ENCODE assay signal across 1 cellular context in the genomic region with DNA sequence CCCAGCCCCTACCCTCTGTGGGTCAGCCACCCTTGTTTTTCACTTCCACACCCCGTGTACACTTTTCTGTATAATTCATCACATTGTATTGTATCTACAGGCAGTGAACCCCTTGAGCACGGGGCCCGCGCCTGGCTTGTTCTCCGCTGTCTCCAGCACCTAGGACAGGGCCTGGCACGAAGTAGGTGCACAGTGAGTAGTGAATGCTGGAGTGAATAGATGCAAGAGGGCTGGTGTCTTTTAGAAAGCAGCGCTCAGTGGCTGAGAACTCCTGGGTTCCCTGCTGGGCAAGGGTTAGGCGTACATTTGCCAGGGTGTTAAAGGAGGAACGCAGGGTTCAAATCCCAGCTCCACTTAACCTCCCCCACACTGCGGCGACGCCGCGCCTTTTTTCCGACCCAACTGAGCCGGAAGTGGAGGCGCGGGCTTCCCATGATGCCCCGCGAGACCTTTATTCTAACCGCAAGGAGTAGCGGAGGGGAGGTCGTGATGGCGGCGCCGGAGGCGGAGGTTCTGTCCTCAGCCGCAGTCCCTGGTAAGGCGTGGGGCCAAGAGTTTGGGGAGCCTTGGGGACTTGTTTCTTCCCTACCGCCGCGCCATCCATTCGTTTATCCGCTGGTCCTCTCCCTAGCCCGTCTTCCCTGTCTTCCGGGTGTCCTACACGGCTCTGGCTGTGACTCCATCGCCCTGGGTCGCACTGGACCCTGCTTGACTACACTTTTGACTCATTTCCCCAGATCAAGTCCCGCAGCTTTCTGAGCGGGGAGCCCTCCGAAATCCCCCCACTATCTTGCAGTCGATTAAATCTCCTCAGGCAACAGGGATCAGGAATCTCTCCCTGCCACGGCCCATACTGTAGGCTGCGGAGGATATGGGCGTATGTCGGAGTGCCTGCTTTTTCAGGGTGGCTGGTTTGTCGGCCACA.
A peak's percentile ranks its signal among the peaks of the same experiment; 100 is the strongest.
TF ChIP-seq lines count a peak whose summit lies in the region.

A gene with protein sequence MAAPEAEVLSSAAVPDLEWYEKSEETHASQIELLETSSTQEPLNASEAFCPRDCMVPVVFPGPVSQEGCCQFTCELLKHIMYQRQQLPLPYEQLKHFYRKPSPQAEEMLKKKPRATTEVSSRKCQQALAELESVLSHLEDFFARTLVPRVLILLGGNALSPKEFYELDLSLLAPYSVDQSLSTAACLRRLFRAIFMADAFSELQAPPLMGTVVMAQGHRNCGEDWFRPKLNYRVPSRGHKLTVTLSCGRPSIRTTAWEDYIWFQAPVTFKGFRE (plus strand): TSS at position 454 of the 925 bp plus-strand sequence. CDS start 36 bp downstream, at position 490.

TF ChIP-seq in HepG2, 621 proteins besides CTCF, POLR2A, EP300 and RAD21 (continued from another document and continues in another):
- TF ChIP-seq, protein P1, sequence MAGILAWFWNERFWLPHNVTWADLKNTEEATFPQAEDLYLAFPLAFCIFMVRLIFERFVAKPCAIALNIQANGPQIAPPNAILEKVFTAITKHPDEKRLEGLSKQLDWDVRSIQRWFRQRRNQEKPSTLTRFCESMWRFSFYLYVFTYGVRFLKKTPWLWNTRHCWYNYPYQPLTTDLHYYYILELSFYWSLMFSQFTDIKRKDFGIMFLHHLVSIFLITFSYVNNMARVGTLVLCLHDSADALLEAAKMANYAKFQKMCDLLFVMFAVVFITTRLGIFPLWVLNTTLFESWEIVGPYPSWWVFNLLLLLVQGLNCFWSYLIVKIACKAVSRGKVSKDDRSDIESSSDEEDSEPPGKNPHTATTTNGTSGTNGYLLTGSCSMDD (CRISPR knock-in tag; IDR thresholded peaks at IDR 0.05) = peak; percentile 44; the same call in 1 of the 2 replicates
- no peak; the same call in 1 of the 2 replicates for TF ChIP-seq ZNF232 (CRISPR knock-in tag; IDR thresholded peaks at IDR 0.05; ENCODE audit: borderline replicate concordance)
- TF ChIP-seq, protein P2, sequence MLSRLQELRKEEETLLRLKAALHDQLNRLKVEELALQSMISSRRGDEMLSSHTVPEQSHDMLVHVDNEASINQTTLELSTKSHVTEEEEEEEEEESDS (CRISPR knock-in tag; IDR thresholded peaks at IDR 0.05; ENCODE audit: borderline replicate concordance) = no peak
- TF ChIP-seq SMC3 (IDR thresholded peaks at IDR 0.05; ENCODE audit: low read length) = no peak
- TF ChIP-seq MTF1 (CRISPR knock-in tag; IDR thresholded peaks at IDR 0.05) = no peak
- no peak; the same call in 1 of the 2 replicates for TF ChIP-seq ZFP36L2 (CRISPR knock-in tag; IDR thresholded peaks at IDR 0.05)
- 0 out of 2 replicates have a peak, but pooled peaks have one; percentile 28 for TF ChIP-seq ZNF292 (CRISPR knock-in tag; IDR thresholded peaks at IDR 0.05; ENCODE audit: borderline replicate concordance, low read depth)
- TF ChIP-seq, protein P3, sequence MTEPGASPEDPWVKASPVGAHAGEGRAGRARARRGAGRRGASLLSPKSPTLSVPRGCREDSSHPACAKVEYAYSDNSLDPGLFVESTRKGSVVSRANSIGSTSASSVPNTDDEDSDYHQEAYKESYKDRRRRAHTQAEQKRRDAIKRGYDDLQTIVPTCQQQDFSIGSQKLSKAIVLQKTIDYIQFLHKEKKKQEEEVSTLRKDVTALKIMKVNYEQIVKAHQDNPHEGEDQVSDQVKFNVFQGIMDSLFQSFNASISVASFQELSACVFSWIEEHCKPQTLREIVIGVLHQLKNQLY (CRISPR knock-in tag; IDR thresholded peaks at IDR 0.05) = peak; percentile 50
- peak; percentile 100 for TF ChIP-seq POLR2AphosphoS5 (IDR thresholded peaks at IDR 0.05; ENCODE audit: low read depth, low read length)
- peak; percentile 96 for TF ChIP-seq ELF4 (CRISPR knock-in tag; IDR thresholded peaks at IDR 0.05; ENCODE audit: borderline replicate concordance)
- peak; percentile 67; the same call in 1 of the 2 replicates for TF ChIP-seq SP4 (CRISPR knock-in tag; IDR thresholded peaks at IDR 0.05)
- TF ChIP-seq ZNF326 (CRISPR knock-in tag; IDR thresholded peaks at IDR 0.05; ENCODE audit: borderline replicate concordance) = no peak
- TF ChIP-seq GATAD1 (CRISPR knock-in tag; IDR thresholded peaks at IDR 0.05) = peak; percentile 91
- TF ChIP-seq, protein P4, sequence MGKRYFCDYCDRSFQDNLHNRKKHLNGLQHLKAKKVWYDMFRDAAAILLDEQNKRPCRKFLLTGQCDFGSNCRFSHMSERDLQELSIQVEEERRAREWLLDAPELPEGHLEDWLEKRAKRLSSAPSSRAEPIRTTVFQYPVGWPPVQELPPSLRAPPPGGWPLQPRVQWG (CRISPR knock-in tag; IDR thresholded peaks at IDR 0.05; ENCODE audit: borderline replicate concordance, low read depth) = no peak
- TF ChIP-seq FOXA1 (IDR thresholded peaks at IDR 0.05) = no peak
- no peak; the same call in 1 of the 2 replicates for TF ChIP-seq FOXA1 (CRISPR knock-in tag; IDR thresholded peaks at IDR 0.05)
- TF ChIP-seq SNRNP70 (IDR thresholded peaks at IDR 0.05; ENCODE audit: low read depth, low read length) = no peak
- TF ChIP-seq, protein P5, sequence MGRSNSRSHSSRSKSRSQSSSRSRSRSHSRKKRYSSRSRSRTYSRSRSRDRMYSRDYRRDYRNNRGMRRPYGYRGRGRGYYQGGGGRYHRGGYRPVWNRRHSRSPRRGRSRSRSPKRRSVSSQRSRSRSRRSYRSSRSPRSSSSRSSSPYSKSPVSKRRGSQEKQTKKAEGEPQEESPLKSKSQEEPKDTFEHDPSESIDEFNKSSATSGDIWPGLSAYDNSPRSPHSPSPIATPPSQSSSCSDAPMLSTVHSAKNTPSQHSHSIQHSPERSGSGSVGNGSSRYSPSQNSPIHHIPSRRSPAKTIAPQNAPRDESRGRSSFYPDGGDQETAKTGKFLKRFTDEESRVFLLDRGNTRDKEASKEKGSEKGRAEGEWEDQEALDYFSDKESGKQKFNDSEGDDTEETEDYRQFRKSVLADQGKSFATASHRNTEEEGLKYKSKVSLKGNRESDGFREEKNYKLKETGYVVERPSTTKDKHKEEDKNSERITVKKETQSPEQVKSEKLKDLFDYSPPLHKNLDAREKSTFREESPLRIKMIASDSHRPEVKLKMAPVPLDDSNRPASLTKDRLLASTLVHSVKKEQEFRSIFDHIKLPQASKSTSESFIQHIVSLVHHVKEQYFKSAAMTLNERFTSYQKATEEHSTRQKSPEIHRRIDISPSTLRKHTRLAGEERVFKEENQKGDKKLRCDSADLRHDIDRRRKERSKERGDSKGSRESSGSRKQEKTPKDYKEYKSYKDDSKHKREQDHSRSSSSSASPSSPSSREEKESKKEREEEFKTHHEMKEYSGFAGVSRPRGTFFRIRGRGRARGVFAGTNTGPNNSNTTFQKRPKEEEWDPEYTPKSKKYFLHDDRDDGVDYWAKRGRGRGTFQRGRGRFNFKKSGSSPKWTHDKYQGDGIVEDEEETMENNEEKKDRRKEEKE (IDR thresholded peaks at IDR 0.05) = no peak
- TF ChIP-seq ZNF121 (CRISPR knock-in tag; IDR thresholded peaks at IDR 0.05) = 0 out of 2 replicates have a peak, but pooled peaks have one; percentile 27
- TF ChIP-seq ZNF841 (CRISPR knock-in tag; IDR thresholded peaks at IDR 0.05; ENCODE audit: borderline replicate concordance) = no peak
- 0 out of 2 replicates have a peak, but pooled peaks have one; percentile 77 for TF ChIP-seq RFXAP (CRISPR knock-in tag; IDR thresholded peaks at IDR 0.05; ENCODE audit: borderline replicate concordance)
- no peak for TF ChIP-seq MBD4 (IDR thresholded peaks at IDR 0.05; ENCODE audit: borderline replicate concordance, low read length)
- TF ChIP-seq, protein P6, sequence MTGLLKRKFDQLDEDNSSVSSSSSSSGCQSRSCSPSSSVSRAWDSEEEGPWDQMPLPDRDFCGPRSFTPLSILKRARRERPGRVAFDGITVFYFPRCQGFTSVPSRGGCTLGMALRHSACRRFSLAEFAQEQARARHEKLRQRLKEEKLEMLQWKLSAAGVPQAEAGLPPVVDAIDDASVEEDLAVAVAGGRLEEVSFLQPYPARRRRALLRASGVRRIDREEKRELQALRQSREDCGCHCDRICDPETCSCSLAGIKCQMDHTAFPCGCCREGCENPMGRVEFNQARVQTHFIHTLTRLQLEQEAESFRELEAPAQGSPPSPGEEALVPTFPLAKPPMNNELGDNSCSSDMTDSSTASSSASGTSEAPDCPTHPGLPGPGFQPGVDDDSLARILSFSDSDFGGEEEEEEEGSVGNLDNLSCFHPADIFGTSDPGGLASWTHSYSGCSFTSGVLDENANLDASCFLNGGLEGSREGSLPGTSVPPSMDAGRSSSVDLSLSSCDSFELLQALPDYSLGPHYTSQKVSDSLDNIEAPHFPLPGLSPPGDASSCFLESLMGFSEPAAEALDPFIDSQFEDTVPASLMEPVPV (CRISPR knock-in tag; IDR thresholded peaks at IDR 0.05) = peak; percentile 86
- peak; percentile 64; the same call in 1 of the 2 replicates for TF ChIP-seq ZC3H4 (CRISPR knock-in tag; IDR thresholded peaks at IDR 0.05; ENCODE audit: borderline replicate concordance)
- TF ChIP-seq, protein P7, sequence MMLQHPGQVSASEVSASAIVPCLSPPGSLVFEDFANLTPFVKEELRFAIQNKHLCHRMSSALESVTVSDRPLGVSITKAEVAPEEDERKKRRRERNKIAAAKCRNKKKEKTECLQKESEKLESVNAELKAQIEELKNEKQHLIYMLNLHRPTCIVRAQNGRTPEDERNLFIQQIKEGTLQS (CRISPR knock-in tag; IDR thresholded peaks at IDR 0.05) = no peak
- TF ChIP-seq, protein P8, sequence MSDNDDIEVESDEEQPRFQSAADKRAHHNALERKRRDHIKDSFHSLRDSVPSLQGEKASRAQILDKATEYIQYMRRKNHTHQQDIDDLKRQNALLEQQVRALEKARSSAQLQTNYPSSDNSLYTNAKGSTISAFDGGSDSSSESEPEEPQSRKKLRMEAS (IDR thresholded peaks at IDR 0.05) = peak; percentile 93
- TF ChIP-seq ARNT (IDR thresholded peaks at IDR 0.05) = no peak
- TF ChIP-seq, protein P9, sequence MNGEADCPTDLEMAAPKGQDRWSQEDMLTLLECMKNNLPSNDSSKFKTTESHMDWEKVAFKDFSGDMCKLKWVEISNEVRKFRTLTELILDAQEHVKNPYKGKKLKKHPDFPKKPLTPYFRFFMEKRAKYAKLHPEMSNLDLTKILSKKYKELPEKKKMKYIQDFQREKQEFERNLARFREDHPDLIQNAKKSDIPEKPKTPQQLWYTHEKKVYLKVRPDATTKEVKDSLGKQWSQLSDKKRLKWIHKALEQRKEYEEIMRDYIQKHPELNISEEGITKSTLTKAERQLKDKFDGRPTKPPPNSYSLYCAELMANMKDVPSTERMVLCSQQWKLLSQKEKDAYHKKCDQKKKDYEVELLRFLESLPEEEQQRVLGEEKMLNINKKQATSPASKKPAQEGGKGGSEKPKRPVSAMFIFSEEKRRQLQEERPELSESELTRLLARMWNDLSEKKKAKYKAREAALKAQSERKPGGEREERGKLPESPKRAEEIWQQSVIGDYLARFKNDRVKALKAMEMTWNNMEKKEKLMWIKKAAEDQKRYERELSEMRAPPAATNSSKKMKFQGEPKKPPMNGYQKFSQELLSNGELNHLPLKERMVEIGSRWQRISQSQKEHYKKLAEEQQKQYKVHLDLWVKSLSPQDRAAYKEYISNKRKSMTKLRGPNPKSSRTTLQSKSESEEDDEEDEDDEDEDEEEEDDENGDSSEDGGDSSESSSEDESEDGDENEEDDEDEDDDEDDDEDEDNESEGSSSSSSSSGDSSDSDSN (CRISPR knock-in tag; IDR thresholded peaks at IDR 0.05) = peak; percentile 71
- no peak for TF ChIP-seq POLR2AphosphoS2 (IDR thresholded peaks at IDR 0.05; ENCODE audit: low read depth, low read length)
- 0 out of 2 replicates have a peak, but pooled peaks have one; percentile 77 for TF ChIP-seq ZNF124 (CRISPR knock-in tag; IDR thresholded peaks at IDR 0.05)
- TF ChIP-seq ZNF34 (CRISPR knock-in tag; IDR thresholded peaks at IDR 0.05; ENCODE audit: borderline replicate concordance) = 0 out of 2 replicates have a peak, but pooled peaks have one; percentile 45
- TF ChIP-seq KDM5A (IDR thresholded peaks at IDR 0.05; ENCODE audit: borderline replicate concordance, low read length) = peak; percentile 80
- TF ChIP-seq YEATS4 (CRISPR knock-in tag; IDR thresholded peaks at IDR 0.05; ENCODE audit: borderline replicate concordance) = peak; percentile 86; the same call in 1 of the 2 replicates
- peak; percentile 60 for TF ChIP-seq ZNF768 (CRISPR knock-in tag; IDR thresholded peaks at IDR 0.05)
- peak; percentile 72 for TF ChIP-seq KLF12 (CRISPR knock-in tag; IDR thresholded peaks at IDR 0.05; ENCODE audit: borderline replicate concordance)
- TF ChIP-seq ZNF33B (CRISPR knock-in tag; IDR thresholded peaks at IDR 0.05) = peak; percentile 38; the same call in 1 of the 2 replicates
- no peak; the same call in 1 of the 2 replicates for TF ChIP-seq NFYB (CRISPR knock-in tag; IDR thresholded peaks at IDR 0.05)
- TF ChIP-seq, protein P10, sequence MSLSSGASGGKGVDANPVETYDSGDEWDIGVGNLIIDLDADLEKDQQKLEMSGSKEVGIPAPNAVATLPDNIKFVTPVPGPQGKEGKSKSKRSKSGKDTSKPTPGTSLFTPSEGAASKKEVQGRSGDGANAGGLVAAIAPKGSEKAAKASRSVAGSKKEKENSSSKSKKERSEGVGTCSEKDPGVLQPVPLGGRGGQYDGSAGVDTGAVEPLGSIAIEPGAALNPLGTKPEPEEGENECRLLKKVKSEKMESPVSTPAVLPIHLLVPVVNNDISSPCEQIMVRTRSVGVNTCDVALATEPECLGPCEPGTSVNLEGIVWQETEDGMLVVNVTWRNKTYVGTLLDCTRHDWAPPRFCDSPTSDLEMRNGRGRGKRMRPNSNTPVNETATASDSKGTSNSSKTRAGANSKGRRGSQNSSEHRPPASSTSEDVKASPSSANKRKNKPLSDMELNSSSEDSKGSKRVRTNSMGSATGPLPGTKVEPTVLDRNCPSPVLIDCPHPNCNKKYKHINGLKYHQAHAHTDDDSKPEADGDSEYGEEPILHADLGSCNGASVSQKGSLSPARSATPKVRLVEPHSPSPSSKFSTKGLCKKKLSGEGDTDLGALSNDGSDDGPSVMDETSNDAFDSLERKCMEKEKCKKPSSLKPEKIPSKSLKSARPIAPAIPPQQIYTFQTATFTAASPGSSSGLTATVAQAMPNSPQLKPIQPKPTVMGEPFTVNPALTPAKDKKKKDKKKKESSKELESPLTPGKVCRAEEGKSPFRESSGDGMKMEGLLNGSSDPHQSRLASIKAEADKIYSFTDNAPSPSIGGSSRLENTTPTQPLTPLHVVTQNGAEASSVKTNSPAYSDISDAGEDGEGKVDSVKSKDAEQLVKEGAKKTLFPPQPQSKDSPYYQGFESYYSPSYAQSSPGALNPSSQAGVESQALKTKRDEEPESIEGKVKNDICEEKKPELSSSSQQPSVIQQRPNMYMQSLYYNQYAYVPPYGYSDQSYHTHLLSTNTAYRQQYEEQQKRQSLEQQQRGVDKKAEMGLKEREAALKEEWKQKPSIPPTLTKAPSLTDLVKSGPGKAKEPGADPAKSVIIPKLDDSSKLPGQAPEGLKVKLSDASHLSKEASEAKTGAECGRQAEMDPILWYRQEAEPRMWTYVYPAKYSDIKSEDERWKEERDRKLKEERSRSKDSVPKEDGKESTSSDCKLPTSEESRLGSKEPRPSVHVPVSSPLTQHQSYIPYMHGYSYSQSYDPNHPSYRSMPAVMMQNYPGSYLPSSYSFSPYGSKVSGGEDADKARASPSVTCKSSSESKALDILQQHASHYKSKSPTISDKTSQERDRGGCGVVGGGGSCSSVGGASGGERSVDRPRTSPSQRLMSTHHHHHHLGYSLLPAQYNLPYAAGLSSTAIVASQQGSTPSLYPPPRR (CRISPR knock-in tag; IDR thresholded peaks at IDR 0.05; ENCODE audit: borderline replicate concordance) = no peak; the same call in 1 of the 2 replicates
- TF ChIP-seq ZNF329 (CRISPR knock-in tag; IDR thresholded peaks at IDR 0.05; ENCODE audit: low read depth) = no peak
- TF ChIP-seq, protein P11, sequence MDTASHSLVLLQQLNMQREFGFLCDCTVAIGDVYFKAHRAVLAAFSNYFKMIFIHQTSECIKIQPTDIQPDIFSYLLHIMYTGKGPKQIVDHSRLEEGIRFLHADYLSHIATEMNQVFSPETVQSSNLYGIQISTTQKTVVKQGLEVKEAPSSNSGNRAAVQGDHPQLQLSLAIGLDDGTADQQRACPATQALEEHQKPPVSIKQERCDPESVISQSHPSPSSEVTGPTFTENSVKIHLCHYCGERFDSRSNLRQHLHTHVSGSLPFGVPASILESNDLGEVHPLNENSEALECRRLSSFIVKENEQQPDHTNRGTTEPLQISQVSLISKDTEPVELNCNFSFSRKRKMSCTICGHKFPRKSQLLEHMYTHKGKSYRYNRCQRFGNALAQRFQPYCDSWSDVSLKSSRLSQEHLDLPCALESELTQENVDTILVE (CRISPR knock-in tag; IDR thresholded peaks at IDR 0.05) = peak; percentile 75
